27 cellular contexts compared by ENCODE assay signal in the genomic region with DNA sequence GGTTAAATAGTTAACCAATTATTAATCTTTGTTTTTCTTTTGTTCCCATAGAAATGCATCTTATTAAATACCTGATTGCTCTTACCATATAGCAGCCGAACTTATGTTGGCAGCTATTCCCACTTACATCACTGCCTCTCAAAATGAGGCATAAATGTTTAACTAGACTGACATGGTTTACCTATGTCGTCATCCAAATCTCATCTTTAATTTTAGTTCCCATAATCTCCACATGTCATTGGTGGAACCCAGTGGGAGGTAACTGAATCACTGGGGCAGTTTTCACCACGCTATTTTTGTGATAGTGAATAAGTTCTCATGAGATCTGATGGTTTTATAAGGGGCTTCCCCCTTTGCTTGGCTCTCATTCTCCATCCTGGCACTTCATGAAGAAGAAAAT.
"Had no signal": no experiment of that assay in that cellular context is flagged by ENCODE, and none has a peak within 500 bp of the region (broad histone marks: within the 10 kb centered on the region; RNA-seq: fewer than 3 reads in every experiment).

No MANE protein-coding gene starts in this region.

- H3K27me3 ChIP-seq: ascending aorta, cardiac muscle cell had no signal

- H3K27ac Mint-ChIP-seq: activated CD4-positive, alpha-beta T cell treated with anti-CD3 and anti-CD28 coated beads, Interleukin-2, amount 10 ng/mL, durations not matched to agents 24 days and 14 days; activated CD8-positive, alpha-beta memory T cell treated with anti-CD3 and anti-CD28 coated beads, Interleukin-2, amount 10 ng/mL, durations not matched to agents 7 days and 5 days; activated naive CD4-positive, alpha-beta T cell treated with anti-CD3 and anti-CD28 coated beads, Interleukin-2, amount 50 U/mL, for 72 hours; activated naive CD8-positive, alpha-beta T cell treated with anti-CD3 and anti-CD28 coated beads, Interleukin-2, amount 50 U/mL, for 24 hours; activated T-cell treated with anti-CD3 and anti-CD28 coated beads, Interleukin-2, amount 50 U/mL, for 24 hours; activated T-helper 1 cell treated with anti-CD3 and anti-CD28 coated beads, Interleukin-12 subunit alpha, Interleukin-12 subunit beta, Interleukin-2, Interleukin-4 antibody, amounts not matched to agents 30 ng/mL and 10 ng/mL and 1 ng/mL, durations not matched to agents 14 hours and 24 hours and 36 hours; brain; T-helper 17 cell; WTC11 had no signal

- H3K4me1 ChIP-seq: ascending aorta had no signal

- DNase-seq: activated CD4-positive, alpha-beta T cell treated with anti-CD3 and anti-CD28 coated beads for 1 hour; activated CD4-positive, alpha-beta T cell treated with anti-CD3 and anti-CD28 coated beads, Interleukin-2, amount 10 ng/mL, durations not matched to agents 24 days and 14 days; activated CD4-positive, alpha-beta T cell treated with anti-CD3 and anti-CD28 coated beads, Interleukin-2, amount 50 U/mL, for 48 hours; activated CD8-positive, alpha-beta memory T cell treated with anti-CD3 and anti-CD28 coated beads, Interleukin-2, amount 10 ng/mL, durations not matched to agents 7 days and 5 days; activated effector memory CD4-positive, alpha-beta T cell treated with anti-CD3 and anti-CD28 coated beads, Interleukin-2, amount 50 U/mL, for 16 hours; activated naive CD4-positive, alpha-beta T cell treated with Interleukin-2 at 50 U/mL for 16 hours; activated naive CD8-positive, alpha-beta T cell treated with anti-CD3 and anti-CD28 coated beads, Interleukin-2, amount 50 U/mL, for 24 hours; activated T-cell treated with anti-CD3 and anti-CD28 coated beads, Interleukin-2, amount 50 U/mL, for 24 hours; amniotic stem cell; Kasumi-1; KBM-7; NCI-H1048; NCI-H146; NCI-H187 treated with DMSO at 0.1 percent for 48 hours; NCI-H2081 treated with DMSO at 0.1 percent for 48 hours; NCI-H446; NCI-H524; PC-3; SIG-M5; T-helper 17 cell; T-helper 9 cell had no signal

- H3K27me3 Mint-ChIP-seq: activated CD4-positive, alpha-beta T cell treated with anti-CD3 and anti-CD28 coated beads, Interleukin-2, amount 10 ng/mL, durations not matched to agents 24 days and 14 days; activated naive CD8-positive, alpha-beta T cell treated with anti-CD3 and anti-CD28 coated beads, Interleukin-2, amount 50 U/mL, for 24 hours; activated T-cell treated with anti-CD3 and anti-CD28 coated beads, Interleukin-2, amount 50 U/mL, for 24 hours; brain; T-helper 17 cell had no signal

- H3K36me3 Mint-ChIP-seq: brain had no signal

- H3K4me3 ChIP-seq: ascending aorta, cardiac muscle cell had no signal

- H3K9me3 ChIP-seq: ascending aorta had no signal

- H3K4me3 Mint-ChIP-seq: activated CD4-positive, alpha-beta T cell treated with anti-CD3 and anti-CD28 coated beads, Interleukin-2, amount 10 ng/mL, durations not matched to agents 24 days and 14 days; activated CD8-positive, alpha-beta memory T cell treated with anti-CD3 and anti-CD28 coated beads, Interleukin-2, amount 10 ng/mL, durations not matched to agents 7 days and 5 days; activated naive CD8-positive, alpha-beta T cell treated with anti-CD3 and anti-CD28 coated beads, Interleukin-2, amount 50 U/mL, for 24 hours; activated T-cell treated with anti-CD3 and anti-CD28 coated beads, Interleukin-2, amount 50 U/mL, for 24 hours; activated T-helper 1 cell treated with anti-CD3 and anti-CD28 coated beads, Interleukin-12 subunit alpha, Interleukin-12 subunit beta, Interleukin-2, Interleukin-4 antibody, amounts not matched to agents 30 ng/mL and 10 ng/mL and 1 ng/mL, durations not matched to agents 14 hours and 24 hours and 36 hours; brain; T-helper 17 cell; WTC11 had no signal

- H3K27ac ChIP-seq: ascending aorta, cardiac muscle cell had no signal

- H3K4me1 Mint-ChIP-seq: activated CD4-positive, alpha-beta T cell treated with anti-CD3 and anti-CD28 coated beads, Interleukin-2, amount 10 ng/mL, durations not matched to agents 24 days and 14 days; activated CD8-positive, alpha-beta memory T cell treated with anti-CD3 and anti-CD28 coated beads, Interleukin-2, amount 10 ng/mL, durations not matched to agents 7 days and 5 days; activated naive CD8-positive, alpha-beta T cell treated with anti-CD3 and anti-CD28 coated beads, Interleukin-2, amount 50 U/mL, for 24 hours; brain; T-helper 17 cell; WTC11 had no signal

- H3K36me3 ChIP-seq: ascending aorta, cardiac muscle cell had no signal

- ATAC-seq: activated CD8-positive, alpha-beta memory T cell treated with anti-CD3 and anti-CD28 coated beads, Interleukin-2, amount 10 ng/mL, durations not matched to agents 7 days and 5 days; activated naive CD4-positive, alpha-beta T cell treated with anti-CD3 and anti-CD28 coated beads, Interleukin-2, amount 50 U/mL, for 72 hours; activated naive CD8-positive, alpha-beta T cell treated with anti-CD3 and anti-CD28 coated beads, Interleukin-2, amount 50 U/mL, for 24 hours; PC-3; T-helper 17 cell; WTC11 had no signal
